In genomic region chr7:142956951-142957623, GRCh38 we compare ENCODE assay signal across 1 cellular context.
TF ChIP-seq lines count a peak whose summit lies in the region.

No MANE protein-coding gene starts in this region.

TF ChIP-seq in K562, 482 proteins besides CTCF, POLR2A, EP300 and RAD21 (continued from another document and continues in another):
- no peak for TF ChIP-seq GTF3C2 (IDR thresholded peaks at IDR 0.05; ENCODE audit: borderline replicate concordance, extremely low read depth, insufficient read length)
- TF ChIP-seq, protein P1, sequence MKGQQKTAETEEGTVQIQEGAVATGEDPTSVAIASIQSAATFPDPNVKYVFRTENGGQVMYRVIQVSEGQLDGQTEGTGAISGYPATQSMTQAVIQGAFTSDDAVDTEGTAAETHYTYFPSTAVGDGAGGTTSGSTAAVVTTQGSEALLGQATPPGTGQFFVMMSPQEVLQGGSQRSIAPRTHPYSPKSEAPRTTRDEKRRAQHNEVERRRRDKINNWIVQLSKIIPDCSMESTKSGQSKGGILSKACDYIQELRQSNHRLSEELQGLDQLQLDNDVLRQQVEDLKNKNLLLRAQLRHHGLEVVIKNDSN (CRISPR knock-in tag; IDR thresholded peaks at IDR 0.05), result no peak
- no peak for TF ChIP-seq SMARCB1 (IDR thresholded peaks at IDR 0.05; ENCODE audit: insufficient read length, low read depth)
- TF ChIP-seq ZNF212 (CRISPR knock-in tag; IDR thresholded peaks at IDR 0.05), result no peak
- TF ChIP-seq PREB (CRISPR knock-in tag; IDR thresholded peaks at IDR 0.05), result no peak
- no peak for TF ChIP-seq BRF2 (IDR thresholded peaks at IDR 0.05; ENCODE audit: borderline replicate concordance, insufficient read depth, insufficient read length)
- TF ChIP-seq ILF3 (IDR thresholded peaks at IDR 0.05; ENCODE audit: borderline replicate concordance), result no peak
- no peak for TF ChIP-seq BCL6 (CRISPR knock-in tag; IDR thresholded peaks at IDR 0.05)
- TF ChIP-seq ARID1B (IDR thresholded peaks at IDR 0.05), result peak; percentile 94
- TF ChIP-seq FOXK2 (conservative IDR thresholded peaks at IDR 0.05 in 1 of 2, IDR thresholded peaks at IDR 0.05 in 1 of 2; ENCODE audit: low read depth in 2 of 2), result no peak; a peak in 1 of 4 replicates
- no peak for TF ChIP-seq ZKSCAN1 (IDR thresholded peaks at IDR 0.05; ENCODE audit: low read depth, low read length)
- TF ChIP-seq ZNF3 (CRISPR knock-in tag; IDR thresholded peaks at IDR 0.05), result no peak
- no peak for TF ChIP-seq CHCHD3 (CRISPR knock-in tag; IDR thresholded peaks at IDR 0.05)
- no peak for TF ChIP-seq BRD4 (IDR thresholded peaks at IDR 0.05)
- TF ChIP-seq, protein P2, sequence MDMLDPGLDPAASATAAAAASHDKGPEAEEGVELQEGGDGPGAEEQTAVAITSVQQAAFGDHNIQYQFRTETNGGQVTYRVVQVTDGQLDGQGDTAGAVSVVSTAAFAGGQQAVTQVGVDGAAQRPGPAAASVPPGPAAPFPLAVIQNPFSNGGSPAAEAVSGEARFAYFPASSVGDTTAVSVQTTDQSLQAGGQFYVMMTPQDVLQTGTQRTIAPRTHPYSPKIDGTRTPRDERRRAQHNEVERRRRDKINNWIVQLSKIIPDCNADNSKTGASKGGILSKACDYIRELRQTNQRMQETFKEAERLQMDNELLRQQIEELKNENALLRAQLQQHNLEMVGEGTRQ (CRISPR knock-in tag; IDR thresholded peaks at IDR 0.05), result no peak
- TF ChIP-seq ZNF589 (CRISPR knock-in tag; IDR thresholded peaks at IDR 0.05; ENCODE audit: low read depth), result peak; percentile 75; the same call in 1 of the 2 replicates
- no peak for TF ChIP-seq RBM39 (optimal IDR thresholded peaks at IDR 0.05; ENCODE audit: low read depth, low read length)
- TF ChIP-seq RBM34 (IDR thresholded peaks at IDR 0.05; ENCODE audit: borderline replicate concordance, insufficient read depth, low read length), result no peak
- TF ChIP-seq MEIS2 (IDR thresholded peaks at IDR 0.05; ENCODE audit: partially characterized antibody), result no peak
- TF ChIP-seq CBFA2T3 (IDR thresholded peaks at IDR 0.05), result peak; percentile 90
- no peak for TF ChIP-seq CEBPG (CRISPR knock-in tag; IDR thresholded peaks at IDR 0.05)
- TF ChIP-seq CEBPG (tag; conservative IDR thresholded peaks at IDR 0.05 in 1 of 2, IDR thresholded peaks at IDR 0.05 in 1 of 2), result no peak
- TF ChIP-seq MYBL2 (IDR thresholded peaks at IDR 0.05; ENCODE audit: low read depth), result no peak
- no peak for TF ChIP-seq MYBL2 (CRISPR knock-in tag; IDR thresholded peaks at IDR 0.05; ENCODE audit: borderline replicate concordance)
- no peak for TF ChIP-seq NCOA6 (IDR thresholded peaks at IDR 0.05)
- TF ChIP-seq ZNF282 (CRISPR knock-in tag; IDR thresholded peaks at IDR 0.05), result no peak
- no peak for TF ChIP-seq HCFC1 (IDR thresholded peaks at IDR 0.05; ENCODE audit: low read depth, low read length)
- TF ChIP-seq, protein P3, sequence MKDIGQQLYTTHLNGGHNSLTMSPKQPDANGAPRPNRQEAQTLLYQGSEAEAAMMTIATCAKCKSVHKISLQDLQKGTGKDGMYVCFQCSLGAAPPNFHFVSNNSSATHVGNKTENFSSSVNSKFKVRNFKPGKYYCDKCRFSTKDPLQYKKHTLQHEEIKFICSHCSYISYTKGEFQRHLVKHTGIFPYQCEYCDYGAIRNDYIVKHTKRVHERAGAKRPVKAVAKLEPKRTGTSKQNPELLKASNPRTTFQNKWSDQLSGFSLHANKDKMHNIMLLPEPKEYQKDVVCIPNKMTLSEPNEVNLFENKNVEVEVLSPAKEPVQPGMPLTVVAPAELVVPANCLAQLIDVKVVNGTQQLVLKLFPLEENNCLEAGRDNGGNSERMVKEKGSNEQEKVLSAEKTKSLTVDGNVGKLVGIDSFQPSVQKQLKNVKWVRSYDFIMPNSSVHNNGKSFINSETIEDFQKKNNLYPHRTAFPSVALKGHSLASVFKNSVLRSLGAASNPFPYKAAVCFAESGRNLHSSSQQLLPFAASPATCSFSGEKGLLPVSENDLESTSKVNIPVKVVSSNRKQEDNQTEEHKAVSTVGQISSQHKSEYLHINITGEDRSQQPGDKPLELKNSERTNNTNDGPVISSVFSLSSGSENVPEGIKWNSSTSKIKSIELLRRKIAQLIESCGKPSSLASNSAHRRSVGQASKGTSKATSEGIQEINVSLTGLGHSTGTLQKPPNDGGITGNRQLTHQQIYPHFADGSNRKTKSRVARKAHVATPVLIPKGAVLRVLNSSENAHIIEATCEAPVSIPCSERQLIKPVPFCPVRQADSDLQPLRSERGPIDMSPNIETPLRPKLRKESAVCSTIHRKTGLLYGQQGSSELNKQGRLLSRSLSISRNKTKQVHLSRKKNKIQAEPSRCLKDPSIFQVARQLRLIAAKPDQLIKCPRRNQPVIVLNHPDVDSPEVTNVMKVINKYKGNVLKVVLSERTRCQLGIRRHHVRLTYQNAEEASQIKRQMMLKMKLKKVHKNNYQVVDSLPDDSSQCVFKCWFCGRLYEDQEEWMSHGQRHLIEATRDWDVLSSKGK (CRISPR knock-in tag; IDR thresholded peaks at IDR 0.05), result no peak
- no peak for TF ChIP-seq PHTF2 (CRISPR knock-in tag; IDR thresholded peaks at IDR 0.05)
- 0 out of 2 replicates have a peak, but pooled peaks have one; percentile 66 for TF ChIP-seq HLTF (IDR thresholded peaks at IDR 0.05)
- TF ChIP-seq ZNF75A (CRISPR knock-in tag; IDR thresholded peaks at IDR 0.05), result no peak
- TF ChIP-seq CHD2 (IDR thresholded peaks at IDR 0.05; ENCODE audit: low read depth, low read length), result 0 out of 2 replicates have a peak, but pooled peaks have one; percentile 25
- no peak for TF ChIP-seq SPI1 (IDR thresholded peaks at IDR 0.05; ENCODE audit: borderline replicate concordance, low read depth, low read length)
- no peak for TF ChIP-seq SNIP1 (IDR thresholded peaks at IDR 0.05; ENCODE audit: low read depth)
- no peak for TF ChIP-seq TGIF2 (CRISPR knock-in tag; IDR thresholded peaks at IDR 0.05)
- TF ChIP-seq NEUROD1 (IDR thresholded peaks at IDR 0.05; ENCODE audit: borderline replicate concordance, low read depth, low read length, partially characterized antibody), result no peak
- no peak for TF ChIP-seq PYGO2 (tag; IDR thresholded peaks at IDR 0.05)
- TF ChIP-seq SMC3 (conservative IDR thresholded peaks at IDR 0.05; ENCODE audit: insufficient read depth, low read depth, low read length), result no peak
- TF ChIP-seq, protein P4, sequence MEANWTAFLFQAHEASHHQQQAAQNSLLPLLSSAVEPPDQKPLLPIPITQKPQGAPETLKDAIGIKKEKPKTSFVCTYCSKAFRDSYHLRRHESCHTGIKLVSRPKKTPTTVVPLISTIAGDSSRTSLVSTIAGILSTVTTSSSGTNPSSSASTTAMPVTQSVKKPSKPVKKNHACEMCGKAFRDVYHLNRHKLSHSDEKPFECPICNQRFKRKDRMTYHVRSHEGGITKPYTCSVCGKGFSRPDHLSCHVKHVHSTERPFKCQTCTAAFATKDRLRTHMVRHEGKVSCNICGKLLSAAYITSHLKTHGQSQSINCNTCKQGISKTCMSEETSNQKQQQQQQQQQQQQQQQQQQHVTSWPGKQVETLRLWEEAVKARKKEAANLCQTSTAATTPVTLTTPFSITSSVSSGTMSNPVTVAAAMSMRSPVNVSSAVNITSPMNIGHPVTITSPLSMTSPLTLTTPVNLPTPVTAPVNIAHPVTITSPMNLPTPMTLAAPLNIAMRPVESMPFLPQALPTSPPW (CRISPR knock-in tag; IDR thresholded peaks at IDR 0.05), result 0 out of 2 replicates have a peak, but pooled peaks have one; percentile 11
- TF ChIP-seq HDAC6 (IDR thresholded peaks at IDR 0.05; ENCODE audit: low read depth, low read length), result no peak
- no peak for TF ChIP-seq ZNF695 (CRISPR knock-in tag; IDR thresholded peaks at IDR 0.05)
- TF ChIP-seq ZSCAN29 (IDR thresholded peaks at IDR 0.05), result no peak
- no peak for TF ChIP-seq HNRNPUL1 (IDR thresholded peaks at IDR 0.05; ENCODE audit: low read length)
- no peak for TF ChIP-seq TFAP4 (CRISPR knock-in tag; IDR thresholded peaks at IDR 0.05; ENCODE audit: borderline replicate concordance)
- no peak for TF ChIP-seq TAF15 (IDR thresholded peaks at IDR 0.05; ENCODE audit: low read depth, low read length)
- no peak for TF ChIP-seq NFXL1 (CRISPR knock-in tag; IDR thresholded peaks at IDR 0.05)
- no peak for TF ChIP-seq LARP7 (IDR thresholded peaks at IDR 0.05)
- TF ChIP-seq U2AF1 (optimal IDR thresholded peaks at IDR 0.05; ENCODE audit: low read depth, low read length), result no peak
- no peak for TF ChIP-seq ZFPM2 (CRISPR knock-in tag; IDR thresholded peaks at IDR 0.05)
- no peak for TF ChIP-seq MXI1 (IDR thresholded peaks at IDR 0.05; ENCODE audit: low read depth, low read length)
- no peak for TF ChIP-seq ZNF408 (CRISPR knock-in tag; IDR thresholded peaks at IDR 0.05; ENCODE audit: low read depth)
- no peak for TF ChIP-seq RBM14 (IDR thresholded peaks at IDR 0.05; ENCODE audit: borderline replicate concordance, insufficient read depth, low read depth, low read length)
- TF ChIP-seq KDM4B (IDR thresholded peaks at IDR 0.05; ENCODE audit: borderline replicate concordance in 2 of 2, low read depth in 1 of 2), result no peak
- peak; percentile 58; the same call in 1 of the 2 replicates for TF ChIP-seq ESRRA (IDR thresholded peaks at IDR 0.05; ENCODE audit: borderline replicate concordance, low read depth)
- TF ChIP-seq CREB1 (IDR thresholded peaks at IDR 0.05), result no peak
- TF ChIP-seq CREB1 (CRISPR knock-in tag; IDR thresholded peaks at IDR 0.05), result no peak
- no peak for TF ChIP-seq NELFE (IDR thresholded peaks at IDR 0.05; ENCODE audit: insufficient read depth, insufficient read length)
- no peak for TF ChIP-seq ASH1L (IDR thresholded peaks at IDR 0.05; ENCODE audit: borderline replicate concordance, low read depth, partially characterized antibody)
- TF ChIP-seq IRF2 (CRISPR knock-in tag; IDR thresholded peaks at IDR 0.05), result no peak
- TF ChIP-seq FOSL1 (tag; conservative IDR thresholded peaks at IDR 0.05), result peak; percentile 95
- TF ChIP-seq IFI16 (CRISPR knock-in tag; IDR thresholded peaks at IDR 0.05), result no peak
- TF ChIP-seq SOX6 (IDR thresholded peaks at IDR 0.05), result peak; percentile 83
- TF ChIP-seq SAFB2 (IDR thresholded peaks at IDR 0.05; ENCODE audit: borderline replicate concordance, low read depth, low read length, severe bottlenecking), result no peak
- no peak for TF ChIP-seq ZFP36 (IDR thresholded peaks at IDR 0.05; ENCODE audit: low read depth, low read length, partially characterized antibody)
- TF ChIP-seq SRSF1 (IDR thresholded peaks at IDR 0.05; ENCODE audit: low read depth, low read length), result no peak
- no peak for TF ChIP-seq CBX1 (IDR thresholded peaks at IDR 0.05; ENCODE audit: low read depth)
- no peak for TF ChIP-seq PTBP1 (IDR thresholded peaks at IDR 0.05; ENCODE audit: low read depth, low read length)
- TF ChIP-seq SIX5 (IDR thresholded peaks at IDR 0.05; ENCODE audit: borderline replicate concordance in 1 of 2, insufficient read depth in 1 of 2, low read depth in 1 of 2, low read length in 2 of 2), result no peak
- no peak for TF ChIP-seq HNRNPH1 (optimal IDR thresholded peaks at IDR 0.05; ENCODE audit: low read depth, low read length)
- TF ChIP-seq CBX3 (IDR thresholded peaks at IDR 0.05; ENCODE audit: borderline replicate concordance in 1 of 2, low read length in 2 of 2), result no peak
- no peak for TF ChIP-seq ZNF274 (IDR thresholded peaks at IDR 0.05; ENCODE audit: borderline replicate concordance, low read depth, low read length)
- TF ChIP-seq POU5F1 (IDR thresholded peaks at IDR 0.05; ENCODE audit: borderline replicate concordance, low read depth, low read length, partially characterized antibody), result no peak
- no peak for TF ChIP-seq TSC22D4 (tag; IDR thresholded peaks at IDR 0.05)
